Comparison of ENCODE assay signal across 24 cellular contexts in the genomic region with DNA sequence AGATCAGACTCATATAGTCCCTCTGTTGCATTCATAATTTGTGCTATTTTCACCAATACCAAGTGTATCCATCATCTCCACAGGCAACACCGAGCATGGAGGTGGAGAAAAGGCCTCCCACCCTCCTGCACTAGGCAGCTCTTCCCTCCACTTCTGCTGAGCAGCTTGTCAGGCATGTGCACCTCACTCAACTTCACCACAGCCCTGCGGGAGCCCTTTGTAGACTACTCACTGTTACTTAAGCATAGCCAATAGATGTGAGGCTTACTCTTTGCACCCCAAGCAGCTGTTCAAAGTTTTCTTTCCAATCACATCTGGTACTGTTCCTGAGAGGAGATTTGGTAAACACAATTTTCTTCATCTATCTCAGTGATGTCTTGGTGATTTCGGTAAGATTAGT. TPM values are rescaled to one million over a fixed set of nuclear protein-coding genes. Genes with fewer than 3 reads are reported as not detected.
"Had no signal": no experiment of that assay in that cellular context is flagged by ENCODE, and none has a peak within 500 bp of the region (broad histone marks: within the 10 kb centered on the region; RNA-seq: fewer than 3 reads in every experiment).

No MANE protein-coding gene starts in this region.

- H3K9me3 Mint-ChIP-seq: activated CD4-positive, alpha-beta T cell treated with anti-CD3 and anti-CD28 coated beads, Interleukin-2, amount 10 ng/mL, durations not matched to agents 7 days and 5 days; activated naive CD4-positive, alpha-beta T cell treated with anti-CD3 and anti-CD28 coated beads for 36 hours; activated naive CD8-positive, alpha-beta T cell treated with anti-CD3 and anti-CD28 coated beads, Interleukin-2, amount 50 U/mL, for 24 hours; activated T-cell treated with anti-CD3 and anti-CD28 coated beads, Interleukin-2, amount 50 U/mL, for 24 hours; dendritic cell treated with granulocyte-macrophage colony-stimulating factor and Interleukin-4, amounts not matched to agents 40 ng/mL and 50 ng/mL, for 4 days; naive thymus-derived CD8-positive, alpha-beta T cell had no signal

- H3K27me3 Mint-ChIP-seq: activated naive CD8-positive, alpha-beta T cell treated with anti-CD3 and anti-CD28 coated beads, Interleukin-2, amount 50 U/mL, for 24 hours; activated T-cell treated with anti-CD3 and anti-CD28 coated beads, Interleukin-2, amount 50 U/mL, for 24 hours; dendritic cell treated with granulocyte-macrophage colony-stimulating factor and Interleukin-4, amounts not matched to agents 40 ng/mL and 50 ng/mL, for 4 days had no signal

- H3K36me3 ChIP-seq: esophagus muscularis mucosa, heart right ventricle, ovary, right lobe of liver had no signal

- H3K4me1 ChIP-seq: esophagus muscularis mucosa, heart right ventricle, right lobe of liver had no signal

- H3K27ac Mint-ChIP-seq: activated CD4-positive, alpha-beta T cell treated with anti-CD3 and anti-CD28 coated beads, Interleukin-2, amount 10 ng/mL, durations not matched to agents 7 days and 5 days; activated CD8-positive, alpha-beta T cell treated with anti-CD3 and anti-CD28 coated beads, Interleukin-2, amount 10 ng/mL, durations not matched to agents 7 days and 5 days; activated naive CD4-positive, alpha-beta T cell treated with anti-CD3 and anti-CD28 coated beads for 36 hours; activated naive CD8-positive, alpha-beta T cell treated with anti-CD3 and anti-CD28 coated beads, Interleukin-2, amount 50 U/mL, for 24 hours; activated T-cell treated with anti-CD3 and anti-CD28 coated beads, Interleukin-2, amount 50 U/mL, for 24 hours; dendritic cell treated with granulocyte-macrophage colony-stimulating factor and Interleukin-4, amounts not matched to agents 40 ng/mL and 50 ng/mL, for 4 days; naive thymus-derived CD8-positive, alpha-beta T cell had no signal

- H3K9me3 ChIP-seq: esophagus muscularis mucosa, heart right ventricle, ovary, right lobe of liver had no signal

- H3K4me3 Mint-ChIP-seq: activated CD4-positive, alpha-beta T cell treated with anti-CD3 and anti-CD28 coated beads, Interleukin-2, amount 10 ng/mL, durations not matched to agents 7 days and 5 days; activated CD8-positive, alpha-beta T cell treated with anti-CD3 and anti-CD28 coated beads, Interleukin-2, amount 10 ng/mL, durations not matched to agents 7 days and 5 days; activated naive CD4-positive, alpha-beta T cell treated with anti-CD3 and anti-CD28 coated beads for 36 hours; activated naive CD8-positive, alpha-beta T cell treated with anti-CD3 and anti-CD28 coated beads, Interleukin-2, amount 50 U/mL, for 24 hours; activated T-cell treated with anti-CD3 and anti-CD28 coated beads, Interleukin-2, amount 50 U/mL, for 24 hours; dendritic cell treated with granulocyte-macrophage colony-stimulating factor and Interleukin-4, amounts not matched to agents 40 ng/mL and 50 ng/mL, for 4 days; naive thymus-derived CD8-positive, alpha-beta T cell had no signal

- H3K27ac ChIP-seq: esophagus muscularis mucosa, heart right ventricle, ovary, right lobe of liver had no signal

- DNase-seq: activated CD4-positive, alpha-beta T cell treated with anti-CD3 and anti-CD28 coated beads, Interleukin-2, amount 10 ng/mL, durations not matched to agents 7 days and 5 days; activated CD8-positive, alpha-beta T cell treated with anti-CD3 and anti-CD28 coated beads, Interleukin-2, amount 10 ng/mL, durations not matched to agents 7 days and 5 days; activated naive CD4-positive, alpha-beta T cell treated with anti-CD3 and anti-CD28 coated beads for 36 hours; activated naive CD8-positive, alpha-beta T cell treated with anti-CD3 and anti-CD28 coated beads, Interleukin-2, amount 50 U/mL, for 24 hours; activated T-cell treated with anti-CD3 and anti-CD28 coated beads, Interleukin-2, amount 50 U/mL, for 24 hours; aorta; effector CD8-positive, alpha-beta T cell; heart right ventricle; left cardiac atrium; mesendoderm; naive thymus-derived CD8-positive, alpha-beta T cell; ovary; right lobe of liver; small intestine; stimulated activated CD4-positive, alpha-beta T cell treated with anti-CD3 and anti-CD28 coated beads, Interleukin-4, amount 100 ng/mL, for 1 hour; T-helper 1 cell; T-helper 9 cell had no signal

- ATAC-seq: activated CD8-positive, alpha-beta T cell treated with anti-CD3 and anti-CD28 coated beads, Interleukin-2, amount 10 ng/mL, durations not matched to agents 7 days and 5 days; activated naive CD8-positive, alpha-beta T cell treated with anti-CD3 and anti-CD28 coated beads, Interleukin-2, amount 50 U/mL, for 24 hours; heart right ventricle; left cardiac atrium; naive thymus-derived CD8-positive, alpha-beta T cell; right lobe of liver had no signal

- H3K4me3 ChIP-seq: esophagus muscularis mucosa, heart right ventricle, ovary, right lobe of liver had no signal

- H3K27me3 ChIP-seq: esophagus muscularis mucosa, heart right ventricle, ovary, right lobe of liver had no signal

RNA-seq across cellular contexts. Expression of gene GUCA1C, which starts 16.9 kb away (rescaled TPM):
- total RNA-seq: activated CD4-positive, alpha-beta T cell treated with anti-CD3 and anti-CD28 coated beads, Interleukin-2, amount 10 ng/mL, durations not matched to agents 7 days and 5 days; activated CD8-positive, alpha-beta T cell treated with anti-CD3 and anti-CD28 coated beads, Interleukin-2, amount 10 ng/mL, durations not matched to agents 7 days and 5 days; activated naive CD4-positive, alpha-beta T cell treated with anti-CD3 and anti-CD28 coated beads for 36 hours; aorta; chondrocyte; endothelial cell of umbilical vein; esophagus muscularis mucosa; left cardiac atrium; lower leg skin; naive thymus-derived CD8-positive, alpha-beta T cell; ovary; pulmonary artery endothelial cell; right lobe of liver; ureter had no signal
- polyA plus RNA-seq: aorta; endothelial cell of umbilical vein; heart right ventricle; naive thymus-derived CD8-positive, alpha-beta T cell; small intestine had no signal
